Comparison of ENCODE assay signal across 18 cellular contexts in the genomic region with DNA sequence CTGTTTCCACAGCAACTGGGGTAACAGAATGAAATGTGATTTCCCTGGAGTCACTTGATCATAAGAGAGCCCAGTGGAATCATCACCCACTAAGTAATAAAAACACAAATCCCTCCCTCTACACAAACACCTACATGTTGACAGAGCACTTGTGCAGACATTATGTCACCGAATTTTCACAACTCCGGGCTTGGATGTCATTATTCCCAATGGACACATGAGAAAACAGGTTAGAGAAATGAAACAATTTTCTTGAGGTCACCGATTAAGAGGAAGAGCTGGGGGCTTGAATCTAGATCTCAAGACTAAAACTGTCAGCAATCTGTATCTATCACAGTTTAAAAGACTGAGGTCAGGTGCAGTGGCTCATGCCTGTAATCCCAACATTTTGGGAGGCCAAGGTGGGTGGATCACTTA. TPM values are rescaled to one million over a fixed set of nuclear protein-coding genes. Genes with fewer than 3 reads are reported as not detected.
A peak's percentile ranks its signal among the peaks of the same experiment; 100 is the strongest.
DNase-seq lines count a peak whose midpoint lies in the region; ATAC-seq and TF ChIP-seq lines count a peak whose summit lies in the region.
"Had no signal": no experiment of that assay in that cellular context is flagged by ENCODE, and none has a peak within 500 bp of the region (broad histone marks: within the 10 kb centered on the region; RNA-seq: fewer than 3 reads in every experiment).

No MANE protein-coding gene starts in this region.

- H3K4me1 Mint-ChIP-seq in brain: peaks cover 65% of the 10 kb centered on the region

- peak; percentile 41 for DNase-seq in NCI-H2107 treated with DMSO at 0.1 percent for 48 hours (lab: John Stamatoyannopoulos, UW; ENCODE audit: unreplicated experiment)
- no peak for DNase-seq in NCI-H2107 (lab: John Stamatoyannopoulos, UW)
- peak; percentile 32 to 57 for DNase-seq in NCI-H2081 (lab: John Stamatoyannopoulos, UW)
- peak; percentile 16 for DNase-seq in renal cortical epithelial cell (ENCODE audit: low read depth)
- DNase-seq in hypothalamus (lab: John Stamatoyannopoulos, UW): no peak
- no peak for DNase-seq in Kasumi-1 (lab: John Stamatoyannopoulos, UW)
- DNase-seq: DMS79; hippocampal formation; lower lobe of right lung; NCI-H526 treated with DMSO at 0.1 percent for 48 hours; SIG-M5; stimulated activated CD4-positive, alpha-beta T cell treated with anti-CD3 and anti-CD28 coated beads, Interleukin-12 subunit alpha, Interleukin-12 subunit beta, amount 100 ng/mL, for 4 hours; tibial artery had no signal

- no peak for ATAC-seq in esophagus mucosa
- ATAC-seq: A549 had no signal

- peaks cover 0 to 4% (median 0%) of the 10 kb centered on the region in 5 experiments for H3K9me3 Mint-ChIP-seq in brain

- peaks cover 3% of the 10 kb centered on the region for H3K27me3 Mint-ChIP-seq in brain

- peak overlapping the region; percentile 0 to 77 (median 35) for H3K4me3 Mint-ChIP-seq in brain

- peak overlapping the region; percentile 52 to 91 (median 82) for H3K27ac Mint-ChIP-seq in brain

- no peak for TF ChIP-seq CTCF in brain (conservative IDR thresholded peaks at IDR 0.05)

- peaks cover 31% of the 10 kb centered on the region for H3K36me3 Mint-ChIP-seq in brain

RNA-seq across cellular contexts. Expression of a gene that starts 3.1 kb away (rescaled TPM):
- 73.4 TPM for polyA plus RNA-seq in brain (ENCODE audit: insufficient read depth, low read depth, low replicate concordance)
- total RNA-seq in renal cortical epithelial cell: 15.6 and 16.7 TPM in 2 replicates
- 15.6 TPM for total RNA-seq in esophagus mucosa

RNA-seq across cellular contexts. Expression of a gene that starts 3.4 kb away (rescaled TPM):
- polyA plus RNA-seq in brain (ENCODE audit: insufficient read depth, low read depth, low replicate concordance): 22.6 TPM
- total RNA-seq in renal cortical epithelial cell (0.52 and 2.2 TPM in 2 replicates), esophagus mucosa (9.1 TPM)

RNA-seq across cellular contexts. Expression of a gene that starts 23.8 kb away (rescaled TPM):
- polyA plus RNA-seq in brain (ENCODE audit: insufficient read depth, low read depth, low replicate concordance): 7.8 TPM
- total RNA-seq in renal cortical epithelial cell (41.7 and 64.6 TPM in 2 replicates), esophagus mucosa (10.5 TPM)

RNA-seq across cellular contexts. Expression of a gene that starts 24.2 kb away (rescaled TPM):
- 17.1 TPM for polyA plus RNA-seq in brain (ENCODE audit: insufficient read depth, low read depth, low replicate concordance)
- total RNA-seq in renal cortical epithelial cell (10.1 and 12.3 TPM in 2 replicates), esophagus mucosa (12.4 TPM)

RNA-seq across cellular contexts. Expression of a gene that starts 39.2 kb away (rescaled TPM):
- 4.1 TPM for polyA plus RNA-seq in brain (ENCODE audit: insufficient read depth, low read depth, low replicate concordance)
- total RNA-seq in renal cortical epithelial cell: 0.25 TPM in 1 of 2 replicates, not detected in the other
- total RNA-seq in esophagus mucosa: 0.72 TPM
- total RNA-seq: epithelial cell of proximal tubule, LHCN-M2 had no signal

Comparison
In these comparisons a context has a peak if more than half of its experiments do, and no peak if none do; other contexts are left out.
1. DNase-seq: peak in NCI-H2107 treated with DMSO at 0.1 percent for 48 hours (single experiment), NCI-H2081 (2 of 2) and renal cortical epithelial cell (single experiment); none in NCI-H2107 (single experiment), hypothalamus (0 of 51) and Kasumi-1 (0 of 2).